In genomic region chr4:2450394-2451035, GRCh38 we compare ENCODE assay signal across 24 cellular contexts. TPM values are rescaled to one million over a fixed set of nuclear protein-coding genes. Genes with fewer than 3 reads are reported as not detected.
DNase-seq lines count a peak whose midpoint lies in the region; ATAC-seq and TF ChIP-seq lines count a peak whose summit lies in the region.
"Had no signal": no experiment of that assay in that cellular context is flagged by ENCODE, and none has a peak within 500 bp of the region (broad histone marks: within the 10 kb centered on the region; RNA-seq: fewer than 3 reads in every experiment).

No MANE protein-coding gene starts in this region.

- CTCF ChIA-PET in OCI-LY7 (lab: Charles Lee; ENCODE audit: unreplicated experiment), result no interaction called here

- no peak overlapping the region for H2AK5ac ChIP-seq in mesendoderm (ENCODE audit: low read length)
- no peak overlapping the region for H2AK5ac ChIP-seq in mesenchymal stem cell (ENCODE audit: low read length, severe bottlenecking)

- H3K79me2 ChIP-seq in OCI-LY7 (ENCODE audit: insufficient read depth, low read depth, low read length), result no peaks in the 10 kb centered on the region
- no peaks in the 10 kb centered on the region for H3K79me2 ChIP-seq in mesendoderm (ENCODE audit: control insufficient read depth, insufficient read depth, low read length)

- no peaks in the 10 kb centered on the region for H4K20me1 ChIP-seq in OCI-LY7 (ENCODE audit: insufficient read depth, low read length)

- H3K4me2 ChIP-seq in OCI-LY7 (ENCODE audit: low read length) (peak overlapping the region; percentile 7; the same call in 1 of the 2 replicates), mesendoderm (ENCODE audit: low read length) (no peak overlapping the region), mesenchymal stem cell (ENCODE audit: low read length, poor library complexity, severe bottlenecking) (no peak overlapping the region)
- H3K4me2 ChIP-seq: PC-9 had no signal

- no peaks in the 10 kb centered on the region for H3K79me1 ChIP-seq in mesendoderm (ENCODE audit: low read length)
- no peaks in the 10 kb centered on the region for H3K79me1 ChIP-seq in mesenchymal stem cell (replicated peaks; ENCODE audit: low read length, poor library complexity, severe bottlenecking)

- H3K27me3 ChIP-seq in mesendoderm (ENCODE audit: insufficient read depth, low read length, poor library complexity) (no peaks in the 10 kb centered on the region), mesenchymal stem cell (ENCODE audit: control insufficient read depth in 1 of 2, insufficient read depth in 1 of 2, low read length in 2 of 2) (peaks cover 23 to 39% of the 10 kb centered on the region in 2 experiments)

- H3K27me3 Mint-ChIP-seq in stimulated activated memory B cell treated with anti-CD40 and anti-IgM and Interleukin-4, amounts not matched to agents 10 μg/mL and 1 μg/mL and 100 μg/mL, for 72 hours, result no peaks in the 10 kb centered on the region

- no peak overlapping the region for H3K18ac ChIP-seq in mesendoderm (ENCODE audit: low read length)
- H3K18ac ChIP-seq in mesenchymal stem cell (ENCODE audit: low read depth in 1 of 2, low read length in 2 of 2), result no peak overlapping the region

- H4K8ac ChIP-seq in mesendoderm (ENCODE audit: low read depth, low read length) (no peak overlapping the region), mesenchymal stem cell (ENCODE audit: low read length) (no peak overlapping the region)

- no peak overlapping the region for H3K14ac ChIP-seq in mesenchymal stem cell (ENCODE audit: low read length in 2 of 2)

- H3K27ac ChIP-seq in OCI-LY7 (ENCODE audit: low read depth, low read length, poor library complexity, severe bottlenecking) (no peak overlapping the region), mesendoderm (ENCODE audit: low read depth, low read length) (no peak overlapping the region), mesenchymal stem cell (ENCODE audit: low read length, poor library complexity, severe bottlenecking) (no peak overlapping the region)
- H3K27ac ChIP-seq: PC-9, SJCRH30 had no signal

- H2BK5ac ChIP-seq in mesendoderm (ENCODE audit: low read length) (no peak overlapping the region), mesenchymal stem cell (ENCODE audit: low read depth, low read length, poor library complexity, severe bottlenecking) (no peak overlapping the region)

- H3K23ac ChIP-seq in mesendoderm (ENCODE audit: low read length), result no peak overlapping the region
- H3K23ac ChIP-seq in mesenchymal stem cell (ENCODE audit: low read length in 2 of 2), result no peak overlapping the region

- H2BK15ac ChIP-seq in mesendoderm (replicated peaks; ENCODE audit: low read depth), result no peak overlapping the region
- H2BK15ac ChIP-seq in mesenchymal stem cell (ENCODE audit: low read depth, poor library complexity, severe bottlenecking), result no peak overlapping the region

- no peaks in the 10 kb centered on the region for H3K9me3 ChIP-seq in OCI-LY7 (ENCODE audit: low read length)
- H3K9me3 ChIP-seq in mesenchymal stem cell (ENCODE audit: control insufficient read depth, low read length), result no peaks in the 10 kb centered on the region
- H3K9me3 ChIP-seq: SJCRH30 had no signal

- intact Hi-C loops in OCI-LY7 (cut with micrococcal nuclease; ENCODE audit: unreplicated experiment), result no loop called here

- peak; percentile 10 for ATAC-seq in stimulated activated memory B cell treated with anti-CD40 and anti-IgM and Interleukin-4, amounts not matched to agents 10 μg/mL and 1 μg/mL and 100 μg/mL, for 72 hours
- ATAC-seq in HG03432 (IDR thresholded peaks at IDR 0.05; ENCODE audit: unreplicated experiment), result no peak
- ATAC-seq: SK-N-SH treated with all-trans-retinoic acid at 6 μM for 48 hours had no signal

- H2BK120ac ChIP-seq in mesendoderm (ENCODE audit: low read depth, low read length) (no peak overlapping the region), mesenchymal stem cell (ENCODE audit: low read depth, low read length) (no peak overlapping the region)

- no peak for TF ChIP-seq CTCF in OCI-LY7 (conservative IDR thresholded peaks at IDR 0.05; ENCODE audit: low read length)

- no CpG with 5 or more reads among the region's 16 CpGs for WGBS in mesendoderm (ENCODE audit: extremely low coverage, insufficient coverage, low lambda C conversion rate)
- 84% methylated on average over 16 of the region's 16 CpGs for WGBS in mesenchymal stem cell

- H3K36me3 Mint-ChIP-seq in stimulated activated memory B cell treated with anti-CD40 and anti-IgM and Interleukin-4, amounts not matched to agents 10 μg/mL and 1 μg/mL and 100 μg/mL, for 72 hours, result no peaks in the 10 kb centered on the region

- H3K56ac ChIP-seq in mesendoderm (ENCODE audit: low read length), result peak overlapping the region; percentile 25

- H3K4me3 ChIP-seq in OCI-LY7 (ENCODE audit: low read depth, low read length, poor library complexity, severe bottlenecking) (no peak overlapping the region), mesendoderm (ENCODE audit: low read length) (no peak overlapping the region), mesenchymal stem cell (ENCODE audit: insufficient read depth in 1 of 2, low read depth in 1 of 2, low read length in 2 of 2) (no peak overlapping the region)
- H3K4me3 ChIP-seq: PC-9, SJCRH30 had no signal

- H3K4me1 Mint-ChIP-seq in stimulated activated memory B cell treated with anti-CD40 and anti-IgM and Interleukin-4, amounts not matched to agents 10 μg/mL and 1 μg/mL and 100 μg/mL, for 72 hours, result no peaks in the 10 kb centered on the region

- no peaks in the 10 kb centered on the region for H3K36me3 ChIP-seq in OCI-LY7 (ENCODE audit: insufficient read depth, low read length)
- no peaks in the 10 kb centered on the region for H3K36me3 ChIP-seq in mesendoderm (ENCODE audit: control insufficient read depth, insufficient read depth, low read length)
- H3K36me3 ChIP-seq in mesenchymal stem cell (ENCODE audit: control insufficient read depth in 1 of 2, insufficient read depth in 2 of 2, low read depth in 1 of 2, low read length in 2 of 2), result no peaks in the 10 kb centered on the region
- H3K36me3 ChIP-seq: SJCRH30 had no signal

- no peaks in the 10 kb centered on the region for H3K9me2 ChIP-seq in OCI-LY7 (ENCODE audit: insufficient read depth, low read length)

- H2BK12ac ChIP-seq in mesenchymal stem cell (ENCODE audit: low read length in 2 of 2), result no peak overlapping the region

- peak; percentile 26 for DNase-seq in D341Med (ENCODE audit: low spot score)
- DNase-seq in OCI-LY7 (ENCODE audit: low spot score), result no peak
- no peak for DNase-seq in mesendoderm
- no peak for DNase-seq in mesenchymal stem cell
- no peak for DNase-seq in hippocampal formation (lab: John Stamatoyannopoulos, UW)
- DNase-seq: EL, GDM1, KBM-7, MV-4-11, NCI-H1105, NCI-H1436 treated with DMSO at 0.1 percent for 48 hours, NCI-H187 treated with DMSO at 0.1 percent for 48 hours, NCI-H446, NCI-H524 treated with DMSO at 0.1 percent for 48 hours, NCI-H774, PC-9, SJCRH30 had no signal

- H3K9ac ChIP-seq in mesendoderm (ENCODE audit: low read length) (no peak overlapping the region), mesenchymal stem cell (ENCODE audit: low read length) (no peak overlapping the region)

- H2AFZ ChIP-seq in OCI-LY7 (ENCODE audit: low read length) (no peak overlapping the region), mesenchymal stem cell (ENCODE audit: low read depth, low read length) (no peak overlapping the region)
- H2AFZ ChIP-seq: PC-9 had no signal

- H3K4ac ChIP-seq in mesendoderm (ENCODE audit: low read depth, low read length), result no peak overlapping the region
- no peak overlapping the region for H3K4ac ChIP-seq in mesenchymal stem cell (ENCODE audit: low read depth in 1 of 2, low read length in 2 of 2)

- H3K4me1 ChIP-seq in OCI-LY7 (ENCODE audit: insufficient read depth, low read length, poor library complexity, severe bottlenecking), result peaks cover 12% of the 10 kb centered on the region
- H3K4me1 ChIP-seq in mesendoderm (ENCODE audit: control insufficient read depth, low read depth, low read length), result no peaks in the 10 kb centered on the region
- H3K4me1 ChIP-seq in mesenchymal stem cell (ENCODE audit: control insufficient read depth, insufficient read depth, low read depth, low read length), result no peaks in the 10 kb centered on the region
- H3K4me1 ChIP-seq: SJCRH30 had no signal

- H3K9me3 Mint-ChIP-seq in stimulated activated memory B cell treated with anti-CD40 and anti-IgM and Interleukin-4, amounts not matched to agents 10 μg/mL and 1 μg/mL and 100 μg/mL, for 72 hours, result no peaks in the 10 kb centered on the region

- no TSS peak for BruUV-seq in OCI-LY7 (replicated peaks; lab: Mats Ljungman, UMichigan)

- POLR2A ChIA-PET in OCI-LY7 (lab: Charles Lee), result no interaction called here

- no peak overlapping the region for H3K27ac Mint-ChIP-seq in stimulated activated memory B cell treated with anti-CD40 and anti-IgM and Interleukin-4, amounts not matched to agents 10 μg/mL and 1 μg/mL and 100 μg/mL, for 72 hours

- H4K5ac ChIP-seq in mesendoderm (ENCODE audit: low read length), result no peak overlapping the region

- H4K91ac ChIP-seq in mesenchymal stem cell (ENCODE audit: low read length), result no peak overlapping the region

- no peak overlapping the region for H3K4me3 Mint-ChIP-seq in stimulated activated memory B cell treated with anti-CD40 and anti-IgM and Interleukin-4, amounts not matched to agents 10 μg/mL and 1 μg/mL and 100 μg/mL, for 72 hours

RNA-seq across cellular contexts. Expression of gene RNF4, which starts 18.4 kb away (rescaled TPM):
- 63.6 and 65.0 TPM in 2 replicates for total RNA-seq in OCI-LY7 (2014; rRNA removed; shearing (Covaris generic))
- 76.5 and 77.5 TPM in 2 replicates for total RNA-seq in OCI-LY7 (2022)
- 57.6 TPM for polyA plus RNA-seq in mesendoderm (2013, experiment 1 of 2)
- polyA plus RNA-seq in mesendoderm (2013, experiment 2 of 2), result 56.5 TPM
- polyA plus RNA-seq in mesenchymal stem cell (2013, experiment 1 of 2), result 50.8 TPM
- 49.7 TPM for polyA plus RNA-seq in mesenchymal stem cell (2013, experiment 2 of 2)

RNA-seq across cellular contexts. Expression of gene CFAP99, which starts 31.8 kb away (rescaled TPM):
- not detected in 2 replicates for total RNA-seq in OCI-LY7 (2014; rRNA removed; shearing (Covaris generic))
- total RNA-seq in OCI-LY7 (2022), result not detected in 2 replicates
- polyA plus RNA-seq in mesendoderm (2013, experiment 1 of 2), result 0.11 TPM
- polyA plus RNA-seq in mesendoderm (2013, experiment 2 of 2), result 0.13 TPM
- polyA plus RNA-seq in mesenchymal stem cell (2013, experiment 1 of 2), result 0.03 TPM
- not detected for polyA plus RNA-seq in mesenchymal stem cell (2013, experiment 2 of 2)
- total RNA-seq: A172, LHCN-M2, Right ventricle myocardium inferior, SJCRH30 had no signal
- polyA plus RNA-seq: BJ had no signal

RNA-seq across cellular contexts. Expression of gene ZFYVE28, which starts 32.1 kb away (rescaled TPM):
- 4.8 TPM in 1 of 2 replicates, not detected in the other for total RNA-seq in OCI-LY7 (2014; rRNA removed; shearing (Covaris generic))
- 0.32 TPM in 1 of 2 replicates, not detected in the other for total RNA-seq in OCI-LY7 (2022)
- polyA plus RNA-seq in mesendoderm (2013, experiment 1 of 2), result 1.5 TPM
- polyA plus RNA-seq in mesendoderm (2013, experiment 2 of 2), result 1.4 TPM
- polyA plus RNA-seq in mesenchymal stem cell (2013, experiment 1 of 2), result 1.0 TPM
- 1.2 TPM for polyA plus RNA-seq in mesenchymal stem cell (2013, experiment 2 of 2)
- total RNA-seq: SJCRH30 had no signal
